Comparison of ENCODE assay signal across 15 cellular contexts in the genomic region with DNA sequence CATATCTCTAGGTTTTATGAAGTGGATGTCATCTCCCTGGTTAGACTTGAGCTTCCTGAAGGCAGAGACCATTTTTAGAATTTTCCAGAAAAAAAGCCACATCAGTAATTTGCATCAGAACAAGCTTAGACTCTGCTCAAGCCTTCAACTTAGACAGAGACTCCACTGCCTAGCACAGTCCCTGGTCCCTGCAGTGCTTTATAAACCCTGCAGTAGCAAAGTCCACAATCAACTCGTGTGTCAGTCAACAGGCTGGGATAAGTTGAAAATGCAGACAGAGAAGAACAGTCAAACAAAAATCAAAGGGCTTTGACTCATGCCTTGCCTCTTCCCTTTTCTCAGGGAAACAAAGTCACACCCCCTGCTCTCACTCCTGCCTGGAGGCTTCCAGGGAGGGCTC. TPM values are rescaled to one million over a fixed set of nuclear protein-coding genes. Genes with fewer than 3 reads are reported as not detected.
"Had no signal": no experiment of that assay in that cellular context is flagged by ENCODE, and none has a peak within 500 bp of the region (broad histone marks: within the 10 kb centered on the region; RNA-seq: fewer than 3 reads in every experiment).

No MANE protein-coding gene starts in this region.

RNA-seq across cellular contexts. Expression of gene CEACAM3, which starts 7.9 kb away (rescaled TPM):
- total RNA-seq: stomach, testis, thoracic aorta, thyroid gland, ureter, urinary bladder, uterus, vagina had no signal
- polyA plus RNA-seq: urinary bladder had no signal

RNA-seq across cellular contexts. Expression of gene CEACAM6, which starts 33.2 kb away (rescaled TPM):
- total RNA-seq: subcutaneous adipose tissue, thoracic aorta, tibial nerve had no signal
- polyA plus RNA-seq: urinary bladder had no signal

RNA-seq across cellular contexts. Expression of gene LYPD4, which starts 56.0 kb away (rescaled TPM):
- total RNA-seq: stomach, subcutaneous adipose tissue, suprapubic skin, temporal lobe, thoracic aorta, thyroid gland, tibial nerve, transverse colon, upper lobe of left lung, upper lobe of right lung, ureter, urinary bladder, uterus, vagina had no signal
- polyA plus RNA-seq: stomach, urinary bladder had no signal

RNA-seq across cellular contexts. Expression of gene DMRTC2, which starts 56.3 kb away (rescaled TPM):
- total RNA-seq: stomach, subcutaneous adipose tissue, suprapubic skin, temporal lobe, thoracic aorta, tibial nerve, transverse colon, upper lobe of left lung, upper lobe of right lung, ureter, urinary bladder, vagina had no signal
- polyA plus RNA-seq: stomach, urinary bladder had no signal
